33 cellular contexts compared by ENCODE assay signal in genomic region chr4:149927514-149927913, GRCh38.
"Had no signal": no experiment of that assay in that cellular context is flagged by ENCODE, and none has a peak within 500 bp of the region (broad histone marks: within the 10 kb centered on the region; RNA-seq: fewer than 3 reads in every experiment).

No MANE protein-coding gene starts in this region.

- H3K4me3 ChIP-seq: MG63 had no signal

- H3K4me2 ChIP-seq: KMS-11 had no signal

- DNase-seq: Karpas-422, Kasumi-1, MG63, MM.1S, MV-4-11, NCI-H1048, NCI-H1092, NCI-H1092 treated with DMSO at 0.1 percent for 48 hours, NCI-H1105, NCI-H1105 treated with DMSO at 0.1 percent for 48 hours, NCI-H1417, NCI-H1417 treated with DMSO at 0.1 percent for 48 hours, NCI-H1436, NCI-H1436 treated with DMSO at 0.1 percent for 48 hours, NCI-H146, NCI-H1694, NCI-H1694 treated with DMSO at 0.1 percent for 48 hours, NCI-H187, NCI-H187 treated with DMSO at 0.1 percent for 48 hours, NCI-H1930, NCI-H2029, NCI-H2029 treated with DMSO at 0.1 percent for 48 hours, NCI-H2081, NCI-H2081 treated with DMSO at 0.1 percent for 48 hours, NCI-H2107, NCI-H2171, NCI-H2171 treated with DMSO at 0.1 percent for 48 hours, NCI-H2227 treated with DMSO at 0.1 percent for 48 hours, NCI-H226, NCI-H345, NCI-H446 treated with DMSO at 0.1 percent for 48 hours, NCI-H510A had no signal

- H3K27me3 ChIP-seq: MG63 had no signal

- H3K27ac ChIP-seq: KMS-11 had no signal

- H3K36me3 ChIP-seq: MG63 had no signal

- H3K9me3 ChIP-seq: MG63 had no signal
